ENCODE assay signal across 28 cellular contexts in genomic region chr16:78275420-78275819, GRCh38.
"Had no signal": no experiment of that assay in that cellular context is flagged by ENCODE, and none has a peak within 500 bp of the region (broad histone marks: within the 10 kb centered on the region; RNA-seq: fewer than 3 reads in every experiment).

No MANE protein-coding gene starts in this region.

- H3K4me1 ChIP-seq: ascending aorta, left ventricle myocardium inferior, right lobe of liver had no signal

- H3K27ac Mint-ChIP-seq: activated CD4-positive, alpha-beta memory T cell treated with anti-CD3 and anti-CD28 coated beads, Interleukin-2, amount 10 ng/mL, durations not matched to agents 7 days and 5 days; activated CD4-positive, alpha-beta T cell treated with anti-CD3 and anti-CD28 coated beads, Interleukin-2, amount 10 ng/mL, durations not matched to agents 7 days and 5 days; activated naive CD4-positive, alpha-beta T cell treated with anti-CD3 and anti-CD28 coated beads, Interleukin-2, amount 10 ng/mL, durations not matched to agents 7 days and 5 days; activated naive CD8-positive, alpha-beta T cell treated with anti-CD3 and anti-CD28 coated beads, Interleukin-2, amount 10 ng/mL, durations not matched to agents 7 days and 5 days; activated T-cell treated with anti-CD3 and anti-CD28 coated beads, Interleukin-2, amount 50 U/mL, for 24 hours; effector memory CD8-positive, alpha-beta T cell; nephron; progenitor cell of endocrine pancreas had no signal

- H3K9me3 Mint-ChIP-seq: activated CD4-positive, alpha-beta memory T cell treated with anti-CD3 and anti-CD28 coated beads, Interleukin-2, amount 10 ng/mL, durations not matched to agents 7 days and 5 days; activated CD4-positive, alpha-beta T cell treated with anti-CD3 and anti-CD28 coated beads, Interleukin-2, amount 10 ng/mL, durations not matched to agents 7 days and 5 days; activated naive CD4-positive, alpha-beta T cell treated with anti-CD3 and anti-CD28 coated beads, Interleukin-2, amount 10 ng/mL, durations not matched to agents 7 days and 5 days; activated naive CD8-positive, alpha-beta T cell treated with anti-CD3 and anti-CD28 coated beads, Interleukin-2, amount 10 ng/mL, durations not matched to agents 7 days and 5 days; activated T-cell treated with anti-CD3 and anti-CD28 coated beads, Interleukin-2, amount 50 U/mL, for 24 hours; effector memory CD8-positive, alpha-beta T cell; nephron had no signal

- H3K4me3 Mint-ChIP-seq: activated CD4-positive, alpha-beta memory T cell treated with anti-CD3 and anti-CD28 coated beads, Interleukin-2, amount 10 ng/mL, durations not matched to agents 7 days and 5 days; activated CD4-positive, alpha-beta T cell treated with anti-CD3 and anti-CD28 coated beads, Interleukin-2, amount 10 ng/mL, durations not matched to agents 7 days and 5 days; activated naive CD4-positive, alpha-beta T cell treated with anti-CD3 and anti-CD28 coated beads, Interleukin-2, amount 10 ng/mL, durations not matched to agents 7 days and 5 days; activated naive CD8-positive, alpha-beta T cell treated with anti-CD3 and anti-CD28 coated beads, Interleukin-2, amount 10 ng/mL, durations not matched to agents 7 days and 5 days; activated T-cell treated with anti-CD3 and anti-CD28 coated beads, Interleukin-2, amount 50 U/mL, for 24 hours; brain; effector memory CD8-positive, alpha-beta T cell; nephron had no signal

- H3K27ac ChIP-seq: ascending aorta, cardiac muscle cell, gastroesophageal sphincter, left ventricle myocardium inferior, neutrophil, ovary, right lobe of liver, testis, transverse colon had no signal

- H3K27me3 Mint-ChIP-seq: activated CD4-positive, alpha-beta memory T cell treated with anti-CD3 and anti-CD28 coated beads, Interleukin-2, amount 10 ng/mL, durations not matched to agents 7 days and 5 days; activated CD4-positive, alpha-beta T cell treated with anti-CD3 and anti-CD28 coated beads, Interleukin-2, amount 10 ng/mL, durations not matched to agents 7 days and 5 days; activated naive CD4-positive, alpha-beta T cell treated with anti-CD3 and anti-CD28 coated beads, Interleukin-2, amount 10 ng/mL, durations not matched to agents 7 days and 5 days; activated naive CD8-positive, alpha-beta T cell treated with anti-CD3 and anti-CD28 coated beads, Interleukin-2, amount 10 ng/mL, durations not matched to agents 7 days and 5 days; activated T-cell treated with anti-CD3 and anti-CD28 coated beads, Interleukin-2, amount 50 U/mL, for 24 hours; effector memory CD8-positive, alpha-beta T cell had no signal

- H3K27me3 ChIP-seq: ascending aorta, gastroesophageal sphincter, neutrophil, ovary, right lobe of liver, testis, transverse colon had no signal

- H3K36me3 ChIP-seq: ascending aorta, cardiac muscle cell, gastroesophageal sphincter, left ventricle myocardium inferior, neutrophil, ovary, right lobe of liver, transverse colon had no signal

- H3K4me3 ChIP-seq: ascending aorta, cardiac muscle cell, gastroesophageal sphincter, left ventricle myocardium inferior, lung, ovary, right lobe of liver, testis, transverse colon had no signal

- H3K4me1 Mint-ChIP-seq: activated CD4-positive, alpha-beta memory T cell treated with anti-CD3 and anti-CD28 coated beads, Interleukin-2, amount 10 ng/mL, durations not matched to agents 7 days and 5 days; activated CD4-positive, alpha-beta T cell treated with anti-CD3 and anti-CD28 coated beads, Interleukin-2, amount 10 ng/mL, durations not matched to agents 7 days and 5 days; activated naive CD4-positive, alpha-beta T cell treated with anti-CD3 and anti-CD28 coated beads, Interleukin-2, amount 10 ng/mL, durations not matched to agents 7 days and 5 days; activated naive CD8-positive, alpha-beta T cell treated with anti-CD3 and anti-CD28 coated beads, Interleukin-2, amount 10 ng/mL, durations not matched to agents 7 days and 5 days; nephron had no signal

- H3K9me3 ChIP-seq: ascending aorta, gastroesophageal sphincter, left ventricle myocardium inferior, neutrophil, ovary, right lobe of liver, testis, transverse colon had no signal

- H3K36me3 Mint-ChIP-seq: activated naive CD4-positive, alpha-beta T cell treated with anti-CD3 and anti-CD28 coated beads, Interleukin-2, amount 10 ng/mL, durations not matched to agents 7 days and 5 days; brain had no signal

- DNase-seq: activated CD4-positive, alpha-beta memory T cell treated with anti-CD3 and anti-CD28 coated beads, Interleukin-2, amount 10 ng/mL, durations not matched to agents 7 days and 5 days; activated CD4-positive, alpha-beta T cell treated with anti-CD3 and anti-CD28 coated beads for 1 hour; activated CD4-positive, alpha-beta T cell treated with anti-CD3 and anti-CD28 coated beads, Interleukin-2, amount 10 ng/mL, durations not matched to agents 7 days and 5 days; activated CD8-positive, alpha-beta memory T cell treated with anti-CD3 and anti-CD28 coated beads, Interleukin-2, amount 50 U/mL, for 48 hours; activated gamma-delta T cell; activated naive CD4-positive, alpha-beta T cell treated with anti-CD3 and anti-CD28 coated beads, Interleukin-2, amount 10 ng/mL, durations not matched to agents 7 days and 5 days; activated naive CD8-positive, alpha-beta T cell treated with anti-CD3 and anti-CD28 coated beads, Interleukin-2, amount 10 ng/mL, durations not matched to agents 7 days and 5 days; activated T-cell treated with anti-CD3 and anti-CD28 coated beads, Interleukin-2, amount 50 U/mL, for 24 hours; cortex of kidney; effector memory CD8-positive, alpha-beta T cell; head of caudate nucleus; hippocampal formation; islet precursor cell; left ventricle myocardium inferior; ovary; right lobe of liver; stimulated activated CD4-positive, alpha-beta T cell treated with anti-CD3 and anti-CD28 coated beads, Interleukin-2, amount 100 ng/mL, for 48 hours; stimulated activated naive CD4-positive, alpha-beta T cell treated with Interleukin-2 at 50 U/mL for 16 hours; testis; transverse colon had no signal
